Comparison of ENCODE assay signal across 1 cellular context in the genomic region with DNA sequence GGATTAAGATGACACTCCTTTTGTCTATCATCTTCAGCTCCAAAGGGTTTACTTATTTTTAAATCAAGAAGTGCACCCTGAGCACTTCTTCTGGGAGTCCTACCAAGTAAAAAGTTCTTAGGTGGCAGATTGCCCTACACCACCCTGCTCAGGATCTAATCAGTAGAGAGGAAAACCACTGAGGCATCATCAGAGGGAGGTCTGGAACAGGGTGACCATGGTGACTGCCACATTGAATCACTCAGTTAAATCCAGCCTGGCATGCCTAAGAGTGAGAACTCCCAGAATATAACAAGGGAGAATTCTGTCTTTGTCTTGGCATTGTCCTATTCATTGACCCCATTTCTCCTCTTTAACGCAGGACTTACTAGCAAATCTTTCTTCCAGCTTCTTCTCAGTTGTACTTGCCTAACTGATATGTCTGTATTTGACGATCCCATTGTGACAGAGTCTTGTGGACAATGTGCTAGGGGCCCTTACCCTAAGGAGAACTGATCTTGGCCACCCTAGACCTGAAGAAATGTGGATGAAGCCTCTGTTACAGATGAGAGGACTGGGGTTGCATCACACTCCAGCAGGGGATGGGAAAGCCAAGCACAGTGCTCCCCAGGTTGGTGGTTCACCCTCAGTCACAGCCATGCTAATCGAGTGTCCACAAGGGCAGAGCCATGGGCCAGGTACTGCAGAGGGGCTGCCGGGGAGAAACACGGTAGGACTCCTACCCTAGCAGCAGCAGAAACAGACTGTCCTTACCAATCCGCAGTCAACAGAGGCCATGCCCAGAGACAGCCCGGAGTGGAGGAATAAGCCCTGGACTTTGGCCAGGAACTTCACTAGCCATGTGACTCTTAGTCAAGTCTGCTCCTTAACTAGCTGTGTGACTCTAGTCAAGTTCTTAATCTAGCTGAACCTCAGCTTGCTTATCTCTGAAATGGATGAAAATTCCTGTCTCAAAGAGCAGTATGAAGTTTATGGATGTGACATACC.
TF ChIP-seq lines count a peak whose summit lies in the region.

No MANE protein-coding gene starts in this region.

TF ChIP-seq in IMR-90, 13 proteins besides CTCF, POLR2A, EP300 and RAD21:
- TF ChIP-seq, protein P1, sequence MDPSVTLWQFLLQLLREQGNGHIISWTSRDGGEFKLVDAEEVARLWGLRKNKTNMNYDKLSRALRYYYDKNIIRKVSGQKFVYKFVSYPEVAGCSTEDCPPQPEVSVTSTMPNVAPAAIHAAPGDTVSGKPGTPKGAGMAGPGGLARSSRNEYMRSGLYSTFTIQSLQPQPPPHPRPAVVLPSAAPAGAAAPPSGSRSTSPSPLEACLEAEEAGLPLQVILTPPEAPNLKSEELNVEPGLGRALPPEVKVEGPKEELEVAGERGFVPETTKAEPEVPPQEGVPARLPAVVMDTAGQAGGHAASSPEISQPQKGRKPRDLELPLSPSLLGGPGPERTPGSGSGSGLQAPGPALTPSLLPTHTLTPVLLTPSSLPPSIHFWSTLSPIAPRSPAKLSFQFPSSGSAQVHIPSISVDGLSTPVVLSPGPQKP (IDR thresholded peaks at IDR 0.05; ENCODE audit: borderline replicate concordance, low read depth, low read length): no peak
- TF ChIP-seq MAFK (IDR thresholded peaks at IDR 0.05; ENCODE audit: low read depth, low read length) (no peak), CEBPB (IDR thresholded peaks at IDR 0.05; ENCODE audit: low read depth, low read length) (no peak), NFE2L2 (IDR thresholded peaks at IDR 0.05; ENCODE audit: low read depth, low read length) (no peak), FOS (IDR thresholded peaks at IDR 0.05; ENCODE audit: low read depth, low read length) (no peak), CHD1 (IDR thresholded peaks at IDR 0.05; ENCODE audit: low read depth, low read length) (no peak), RFX5 (IDR thresholded peaks at IDR 0.05; ENCODE audit: low read depth, low read length) (no peak), SMC3 (IDR thresholded peaks at IDR 0.05; ENCODE audit: low read depth, low read length) (no peak), RCOR1 (IDR thresholded peaks at IDR 0.05; ENCODE audit: insufficient replicate concordance, low read length) (no peak), BHLHE40 (IDR thresholded peaks at IDR 0.05; ENCODE audit: low read depth, low read length) (no peak)
- TF ChIP-seq, protein P2, sequence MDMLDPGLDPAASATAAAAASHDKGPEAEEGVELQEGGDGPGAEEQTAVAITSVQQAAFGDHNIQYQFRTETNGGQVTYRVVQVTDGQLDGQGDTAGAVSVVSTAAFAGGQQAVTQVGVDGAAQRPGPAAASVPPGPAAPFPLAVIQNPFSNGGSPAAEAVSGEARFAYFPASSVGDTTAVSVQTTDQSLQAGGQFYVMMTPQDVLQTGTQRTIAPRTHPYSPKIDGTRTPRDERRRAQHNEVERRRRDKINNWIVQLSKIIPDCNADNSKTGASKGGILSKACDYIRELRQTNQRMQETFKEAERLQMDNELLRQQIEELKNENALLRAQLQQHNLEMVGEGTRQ (IDR thresholded peaks at IDR 0.05; ENCODE audit: low read depth, low read length): no peak
TF ChIP-seq in IMR-90: peak in this region for 0.
